Comparison of ENCODE assay signal across 39 cellular contexts in the genomic region with DNA sequence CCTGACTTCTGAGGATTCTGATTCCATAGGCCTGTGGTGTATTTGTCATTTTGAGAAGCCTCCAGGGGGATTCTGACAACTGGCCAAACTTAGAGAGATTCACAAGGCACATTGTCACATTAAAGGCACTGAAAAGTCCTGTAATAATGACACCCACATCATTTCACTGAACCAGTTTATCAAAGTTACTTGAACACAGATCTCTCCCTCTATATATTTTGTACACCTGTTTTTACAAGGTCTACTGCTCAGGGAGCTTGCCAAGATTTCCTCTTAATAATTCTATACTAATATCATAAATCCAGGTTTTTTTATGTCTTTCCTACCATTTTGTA. TPM values are rescaled to one million over a fixed set of nuclear protein-coding genes. Genes with fewer than 3 reads are reported as not detected.
"Had no signal": no experiment of that assay in that cellular context is flagged by ENCODE, and none has a peak within 500 bp of the region (broad histone marks: within the 10 kb centered on the region; RNA-seq: fewer than 3 reads in every experiment).

No MANE protein-coding gene starts in this region.

- H3K36me3 ChIP-seq: MG63 had no signal

- H3K4me3 ChIP-seq: MG63 had no signal

- DNase-seq: Karpas-422, Kasumi-1, MG63, MM.1S, MV-4-11, NCI-H1048, NCI-H1092, NCI-H1092 treated with DMSO at 0.1 percent for 48 hours, NCI-H1105, NCI-H1105 treated with DMSO at 0.1 percent for 48 hours, NCI-H1417, NCI-H1417 treated with DMSO at 0.1 percent for 48 hours, NCI-H1436, NCI-H1436 treated with DMSO at 0.1 percent for 48 hours, NCI-H146, NCI-H1694, NCI-H1694 treated with DMSO at 0.1 percent for 48 hours, NCI-H187, NCI-H187 treated with DMSO at 0.1 percent for 48 hours, NCI-H1930, NCI-H2029, NCI-H2029 treated with DMSO at 0.1 percent for 48 hours, NCI-H2081, NCI-H2081 treated with DMSO at 0.1 percent for 48 hours, NCI-H2107, NCI-H2171, NCI-H2171 treated with DMSO at 0.1 percent for 48 hours, NCI-H2227 treated with DMSO at 0.1 percent for 48 hours, NCI-H226, NCI-H345, NCI-H446, NCI-H446 treated with DMSO at 0.1 percent for 48 hours, NCI-H510A, NCI-H510A treated with DMSO at 0.1 percent for 48 hours, NCI-H524, NCI-H524 treated with DMSO at 0.1 percent for 48 hours, NCI-H526 had no signal

- H3K27me3 ChIP-seq: MG63 had no signal

- H3K9me3 ChIP-seq: MG63 had no signal

RNA-seq across cellular contexts. Expression of gene LRRC74B, which starts 50.0 kb away (rescaled TPM):
- total RNA-seq: M059J, NCI-H460 had no signal
